13 cellular contexts compared by ENCODE assay signal in the genomic region with DNA sequence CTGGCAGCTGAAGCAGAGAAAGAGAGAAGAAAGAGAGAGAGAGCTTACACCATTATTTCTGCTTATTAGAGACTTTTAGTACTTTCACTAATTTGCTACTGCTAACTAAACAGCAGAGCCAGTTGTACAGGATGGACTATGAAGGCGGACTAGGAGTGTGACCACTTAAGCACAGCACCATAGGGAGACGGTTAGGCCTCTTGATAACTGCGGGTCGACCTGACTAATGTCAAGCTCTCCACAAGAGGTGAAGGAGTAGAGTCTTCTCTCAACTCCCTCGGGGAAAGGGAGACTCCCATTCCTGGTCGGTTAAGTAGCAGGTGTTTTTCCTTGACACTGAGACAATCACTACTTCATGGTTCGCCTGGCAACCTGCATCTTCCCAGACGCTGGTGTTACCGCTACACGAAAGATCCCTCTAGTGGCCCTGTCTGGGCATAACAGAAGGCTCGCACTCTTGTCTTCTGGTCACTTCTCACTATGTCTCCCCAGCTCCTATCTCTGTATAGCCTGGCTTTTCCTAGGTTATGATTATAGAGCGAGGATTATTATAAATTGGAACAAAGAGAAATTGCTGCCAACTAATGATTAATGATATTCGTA. TPM values are rescaled to one million over a fixed set of nuclear protein-coding genes. Genes with fewer than 3 reads are reported as not detected.
DNase-seq lines count a peak whose midpoint lies in the region; TF ChIP-seq lines count a peak whose summit lies in the region.
"Had no signal": no experiment of that assay in that cellular context is flagged by ENCODE, and none has a peak within 500 bp of the region (broad histone marks: within the 10 kb centered on the region; RNA-seq: fewer than 3 reads in every experiment).

No MANE protein-coding gene starts in this region.

- 40 to 47% methylated on average over 13 of the region's 13 CpGs for WGBS in lower leg skin, 2 donors

- no peak for TF ChIP-seq POLR2A in lower leg skin (IDR thresholded peaks at IDR 0.05)

- DNase-seq in AG20443 (ENCODE audit: low spot score) (peak; percentile 10), GM13977 (ENCODE audit: low spot score) (no peak), RPMI7951 (ENCODE audit: low read depth) (peak; percentile 19), fibroblast of the aortic adventitia (ENCODE audit: low read depth) (peak; percentile 52), GM19238 (ENCODE audit: insufficient read length, low spot score) (no peak), H4 (ENCODE audit: low spot score) (no peak), lower leg skin (ENCODE audit: low spot score in 2 of 2) (no peak), foreskin melanocyte (no peak)
- DNase-seq: dorsolateral prefrontal cortex, GDM1, NCI-H226, nucleus accumbens had no signal

- in situ Hi-C loops in GM13977 (cut with MboI; ENCODE audit: low pct_unique_long_range_greater_than_20kb, low sequenced_read_pairs, unreplicated experiment), result no loop called here

- H3K4me3 ChIP-seq in fibroblast of the aortic adventitia (ENCODE audit: low read depth, low read length) (no peak overlapping the region), lower leg skin (ENCODE audit: low read depth, poor library complexity, severe bottlenecking) (no peak overlapping the region)
- H3K4me3 ChIP-seq: dorsolateral prefrontal cortex had no signal

- TF ChIP-seq CTCF in GM13977 (IDR thresholded peaks at IDR 0.05; ENCODE audit: extremely low read depth, insufficient read depth, missing control alignments), result peak; percentile 43
- peak; percentile 73 for TF ChIP-seq CTCF in fibroblast of the aortic adventitia (IDR thresholded peaks at IDR 0.05; ENCODE audit: insufficient read depth, low read length)
- TF ChIP-seq CTCF in lower leg skin (IDR thresholded peaks at IDR 0.05), result no peak

- intact Hi-C loops in lower leg skin (cut with DNase I; ENCODE audit: low total_unique reads), result no loop called here

RNA-seq across cellular contexts. Expression of gene PSG7, which starts 5.3 kb away (rescaled TPM):
- total RNA-seq in RPMI7951 (2014; rRNA removed; shearing (Covaris generic)), result not detected in 2 replicates
- total RNA-seq in fibroblast of the aortic adventitia (ENCODE audit: low replicate concordance) (0.27 TPM in 1 of 2 replicates, not detected in the other), lower leg skin (1 to 10 TPM in 2 of 4 donors, under 1 TPM in 2; 0.25 to 7.4 (median 1.8) TPM)
- total RNA-seq in H4 (2014; rRNA removed; shearing (Covaris generic)), result 0.06 and 0.14 TPM in 2 replicates
- total RNA-seq: dorsolateral prefrontal cortex, urinary bladder had no signal

RNA-seq across cellular contexts. Expression of gene PSG6, which starts 24.6 kb away (rescaled TPM):
- not detected in 2 replicates for total RNA-seq in RPMI7951 (2014; rRNA removed; shearing (Covaris generic))
- not detected in 2 replicates for total RNA-seq in fibroblast of the aortic adventitia (ENCODE audit: low replicate concordance)
- not detected in 2 replicates for total RNA-seq in H4 (2014; rRNA removed; shearing (Covaris generic))
- 1 to 10 TPM in 1 of 4 donors, not detected in 3; 1.9 TPM for total RNA-seq in lower leg skin
- total RNA-seq: dorsolateral prefrontal cortex, urinary bladder had no signal

Comparison
In these comparisons a context has a peak if more than half of its experiments do, and no peak if none do; other contexts are left out.
1. DNase-seq: peak in AG20443 (single experiment), RPMI7951 (single experiment) and fibroblast of the aortic adventitia (single experiment); none in GM13977 (single experiment), GM19238 (single experiment), H4 (single experiment), lower leg skin (0 of 2) and foreskin melanocyte (single experiment).
2. CTCF ChIP-seq: peak in GM13977 (single experiment) and fibroblast of the aortic adventitia (single experiment); none in lower leg skin (0 of 3).